10 cellular contexts compared by ENCODE assay signal in the genomic region with DNA sequence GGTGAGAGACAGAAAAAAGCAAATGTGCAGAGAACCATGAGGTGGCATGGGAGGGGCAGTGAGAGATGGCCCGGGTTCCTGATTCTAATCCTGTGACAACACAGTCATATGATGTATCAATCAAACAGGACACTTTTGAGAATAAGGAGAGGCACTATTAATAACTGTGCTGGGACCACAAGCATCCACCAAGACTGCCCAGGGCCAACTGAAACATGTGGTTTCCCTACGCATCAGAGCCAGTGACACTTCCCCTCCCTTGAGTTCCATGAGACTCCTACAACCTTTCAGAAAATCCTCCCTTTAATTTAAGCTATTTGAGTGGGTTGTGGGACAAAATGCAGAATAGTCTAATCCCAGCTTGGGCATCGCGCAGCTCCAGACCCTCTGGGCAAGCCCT. TPM values are rescaled to one million over a fixed set of nuclear protein-coding genes. Genes with fewer than 3 reads are reported as not detected.
DNase-seq lines count a peak whose midpoint lies in the region; ATAC-seq and TF ChIP-seq lines count a peak whose summit lies in the region.
"Had no signal": no experiment of that assay in that cellular context is flagged by ENCODE, and none has a peak within 500 bp of the region (broad histone marks: within the 10 kb centered on the region; RNA-seq: fewer than 3 reads in every experiment).

No MANE protein-coding gene starts in this region.

- H3K27ac Mint-ChIP-seq in CD4-positive, alpha-beta memory T cell, result peak overlapping the region; percentile 59 to 89 (median 76)
- H3K27ac Mint-ChIP-seq in endothelial cell (ENCODE audit: unreplicated experiment), result peak overlapping the region; percentile 30

- H3F3A ChIP-seq in PC-3 (ENCODE audit: low read length, unreplicated experiment), result peaks cover 11% of the 10 kb centered on the region

- no peaks in the 10 kb centered on the region for H3K27me3 Mint-ChIP-seq in CD4-positive, alpha-beta memory T cell
- H3K27me3 Mint-ChIP-seq in endothelial cell (ENCODE audit: unreplicated experiment), result peaks cover 2% of the 10 kb centered on the region

- H3K36me3 Mint-ChIP-seq in CD4-positive, alpha-beta memory T cell, result peaks cover 11 to 27% of the 10 kb centered on the region in 2 donors
- H3K36me3 Mint-ChIP-seq in endothelial cell (ENCODE audit: low read depth, unreplicated experiment), result no peaks in the 10 kb centered on the region

- peaks cover 61 to 93% (median 79%) of the 10 kb centered on the region in 4 donors for H3K4me1 Mint-ChIP-seq in CD4-positive, alpha-beta memory T cell
- H3K4me1 Mint-ChIP-seq in endothelial cell (ENCODE audit: unreplicated experiment), result peaks cover 19% of the 10 kb centered on the region

- no TSS peak for BruUV-seq in PC-3 (replicated peaks; lab: Mats Ljungman, UMichigan)

- POLR2A ChIA-PET in CD4-positive, alpha-beta memory T cell (lab: Charles Lee; ENCODE audit: partially characterized antibody), result interaction anchor here (1.5 kb wide), 2 partner anchors 11 to 18 kb away, joined by 4 to 5 read pairs; partner anchors contain the start of gene SH3BP5
- POLR2A ChIA-PET in PC-3 (lab: Charles Lee; ENCODE audit: unreplicated experiment), result no interaction called here

- 80 to 92% methylated on average over 4 of the region's 4 CpGs for WGBS in sigmoid colon, 2 donors

- no peak for TF ChIP-seq POLR2A in sigmoid colon (IDR thresholded peaks at IDR 0.05)

- CTCF ChIA-PET in CD4-positive, alpha-beta memory T cell (lab: Charles Lee; ENCODE audit: partially characterized antibody), result interaction anchor here (1.0 to 1.2 kb wide), 2 partner anchors 8 to 10 kb away, joined by 3 read pairs; no protein-coding TSS in a partner anchor
- CTCF ChIA-PET in PC-3 (lab: Charles Lee), result no interaction called here

- no peaks in the 10 kb centered on the region for H4K20me1 ChIP-seq in PC-3 (ENCODE audit: low read length)

- peaks cover 97% of the 10 kb centered on the region for H3K4me1 ChIP-seq in CD4-positive, alpha-beta memory T cell (ENCODE audit: insufficient read depth, low read length)
- peaks cover 0 to 18% (median 15%) of the 10 kb centered on the region in 4 donors for H3K4me1 ChIP-seq in sigmoid colon
- peaks cover 38% of the 10 kb centered on the region for H3K4me1 ChIP-seq in PC-3 (ENCODE audit: insufficient read depth, low read length)

- no peaks in the 10 kb centered on the region for H3K9me3 ChIP-seq in CD4-positive, alpha-beta memory T cell (ENCODE audit: control insufficient read depth in 1 of 2, low read length in 2 of 2)
- H3K9me3 ChIP-seq in sigmoid colon (no peaks in the 10 kb centered on the region), PC-3 (ENCODE audit: low read length) (no peaks in the 10 kb centered on the region)

- H3K9me2 ChIP-seq in PC-3 (replicated peaks; ENCODE audit: low read length), result no peaks in the 10 kb centered on the region

- H3K4me3 ChIP-seq in CD4-positive, alpha-beta memory T cell (ENCODE audit: low read length in 2 of 2), result no peak overlapping the region
- H3K4me3 ChIP-seq in sigmoid colon, result no peak overlapping the region
- no peak overlapping the region for H3K4me3 ChIP-seq in PC-3 (ENCODE audit: low read length)

- ATAC-seq in PC-3 (no peak), HG03432 (IDR thresholded peaks at IDR 0.05; ENCODE audit: unreplicated experiment) (no peak), HG02763 (IDR thresholded peaks at IDR 0.05; ENCODE audit: unreplicated experiment) (no peak), GM19463 (IDR thresholded peaks at IDR 0.05; ENCODE audit: unreplicated experiment) (no peak)

- TF ChIP-seq CTCF in endothelial cell (IDR thresholded peaks at IDR 0.05; ENCODE audit: unreplicated experiment) (no peak), sigmoid colon (IDR thresholded peaks at IDR 0.05) (no peak), PC-3 (conservative IDR thresholded peaks at IDR 0.05; ENCODE audit: low read depth, low read length) (no peak)

- peaks cover 3% of the 10 kb centered on the region for H3K36me3 ChIP-seq in CD4-positive, alpha-beta memory T cell (ENCODE audit: insufficient read depth, low read length)
- no peaks in the 10 kb centered on the region for H3K36me3 ChIP-seq in sigmoid colon
- no peaks in the 10 kb centered on the region for H3K36me3 ChIP-seq in PC-3 (ENCODE audit: low read depth, low read length)

- H3K4me2 ChIP-seq in PC-3 (ENCODE audit: low read length), result no peak overlapping the region

- no peak overlapping the region for H3K9ac ChIP-seq in PC-3 (ENCODE audit: low read length)

- H3K79me2 ChIP-seq in PC-3 (ENCODE audit: low read length), result peaks cover 41% of the 10 kb centered on the region

- H2AFZ ChIP-seq in PC-3 (ENCODE audit: low read length), result no peak overlapping the region

- TF ChIP-seq EP300 in sigmoid colon (IDR thresholded peaks at IDR 0.05), result no peak

- no peaks in the 10 kb centered on the region for H3K9me3 Mint-ChIP-seq in CD4-positive, alpha-beta memory T cell
- H3K9me3 Mint-ChIP-seq in endothelial cell (ENCODE audit: unreplicated experiment), result no peaks in the 10 kb centered on the region

- H3K4me3 Mint-ChIP-seq in CD4-positive, alpha-beta memory T cell, result peak overlapping the region in 6 of 8 donors; percentile 23 to 71 (median 38)
- no peak overlapping the region for H3K4me3 Mint-ChIP-seq in endothelial cell (ENCODE audit: unreplicated experiment)

- no peak for DNase-seq in CD4-positive, alpha-beta memory T cell
- DNase-seq in MV-4-11 (lab: John Stamatoyannopoulos, UW) (peak; percentile 92), endothelial cell (ENCODE audit: low spot score) (no peak), sigmoid colon (peak; percentile 58), PC-3 (no peak)
- DNase-seq: activated naive CD4-positive, alpha-beta T cell; effector memory CD4-positive, alpha-beta T cell had no signal

- H3K27me3 ChIP-seq in CD4-positive, alpha-beta memory T cell (ENCODE audit: insufficient read depth, low read length), result no peaks in the 10 kb centered on the region
- H3K27me3 ChIP-seq in sigmoid colon (no peaks in the 10 kb centered on the region), PC-3 (ENCODE audit: low read length) (no peaks in the 10 kb centered on the region)

- intact Hi-C loops in CD4-positive, alpha-beta memory T cell (cut with micrococcal nuclease), result no loop called here
- intact Hi-C loops in sigmoid colon (cut with DNase I), result no loop called here
- intact Hi-C loops in PC-3 (cut with micrococcal nuclease), result no loop called here

- peak overlapping the region; percentile 18 for H3K27ac ChIP-seq in CD4-positive, alpha-beta memory T cell (ENCODE audit: low read depth, low read length)
- H3K27ac ChIP-seq in sigmoid colon, result peak overlapping the region in 3 of 4 donors; percentile 29 to 82 (median 42)
- H3K27ac ChIP-seq in PC-3 (ENCODE audit: low read length), result no peak overlapping the region

RNA-seq across cellular contexts. Expression of gene SH3BP5, which starts 17.4 kb away (rescaled TPM):
- total RNA-seq in CD4-positive, alpha-beta memory T cell, result 10 to 100 TPM; 55.8 to 56.9 TPM
- polyA plus RNA-seq in CD4-positive, alpha-beta memory T cell, result 100 to 1,000 TPM in 1 of 2 donors, 10 to 100 TPM in 1; 48.2 to 118 TPM
- total RNA-seq in endothelial cell (ENCODE audit: unreplicated experiment) (41.1 TPM), sigmoid colon (10 to 100 TPM; 25.1 to 40.4 (median 31.9) TPM), PC-3 (2014; rRNA removed) (21.2 and 23.0 TPM in 2 replicates)
- 10 to 100 TPM in 2 of 3 donors, 1 to 10 TPM in 1; 5.5 to 31.2 (median 21.6) TPM for polyA plus RNA-seq in sigmoid colon

Comparison
In these comparisons a context has a peak if more than half of its experiments do, and no peak if none do; other contexts are left out.
1. DNase-seq: peak in MV-4-11 (single experiment) and sigmoid colon (single experiment); none in CD4-positive, alpha-beta memory T cell (0 of 5), endothelial cell (single experiment) and PC-3 (single experiment).